In the genomic region with DNA sequence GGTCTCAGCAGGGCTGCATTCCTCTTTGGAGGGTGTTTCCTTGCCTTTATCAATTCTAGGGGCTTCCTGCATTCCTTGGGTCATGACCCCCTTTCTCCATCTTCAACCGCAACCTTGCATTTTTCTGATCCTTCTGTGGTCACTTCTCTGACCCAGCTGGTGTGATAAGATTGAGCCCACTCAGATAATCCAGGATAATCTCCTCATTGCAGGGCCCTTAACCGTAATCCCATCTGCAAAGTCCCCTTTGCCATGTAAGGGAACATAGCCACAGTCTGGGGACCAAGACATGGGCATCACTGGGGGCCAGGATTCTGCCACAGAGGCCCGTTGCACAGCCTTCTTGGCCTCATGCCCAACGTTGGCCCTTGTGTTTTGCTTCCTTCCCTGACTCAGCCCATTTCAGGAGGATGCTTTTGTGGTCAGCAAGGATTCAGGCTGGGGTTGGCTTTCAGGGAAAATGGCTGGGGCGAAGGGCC, we compare ENCODE assay signal across 16 cellular contexts. TPM values are rescaled to one million over a fixed set of nuclear protein-coding genes. Genes with fewer than 3 reads are reported as not detected.
DNase-seq lines count a peak whose midpoint lies in the region; ATAC-seq and TF ChIP-seq lines count a peak whose summit lies in the region.
"Had no signal": no experiment of that assay in that cellular context is flagged by ENCODE, and none has a peak within 500 bp of the region (broad histone marks: within the 10 kb centered on the region; RNA-seq: fewer than 3 reads in every experiment).

No MANE protein-coding gene starts in this region.

- peaks cover 9% of the 10 kb centered on the region for H3K4me1 Mint-ChIP-seq in MCF 10A (ENCODE audit: insufficient read depth, unreplicated experiment)

- no peak overlapping the region for H3K9ac ChIP-seq in mammary epithelial cell (ENCODE audit: insufficient read depth, low read length)

- H3K9me3 ChIP-seq in mammary epithelial cell (replicated peaks; ENCODE audit: insufficient read depth, low read length) (no peaks in the 10 kb centered on the region), sigmoid colon (no peaks in the 10 kb centered on the region)
- no peaks in the 10 kb centered on the region for H3K9me3 ChIP-seq in effector memory CD4-positive, alpha-beta T cell (ENCODE audit: control insufficient read depth, low read length)
- H3K9me3 ChIP-seq: esophagus muscularis mucosa, thoracic aorta had no signal

- intact Hi-C loops in MCF 10A (cut with micrococcal nuclease) (loop anchor here (2.0 kb wide), 2 partner anchors 73 to 339 kb away; no protein-coding TSS in a partner anchor), mammary epithelial cell (cut with micrococcal nuclease) (no loop called here), sigmoid colon (cut with DNase I) (no loop called here)

- BruUV-seq in MCF 10A (replicated peaks; lab: Mats Ljungman, UMichigan) = no TSS peak
- no TSS peak for BruUV-seq in mammary epithelial cell (replicated peaks; lab: Mats Ljungman, UMichigan)

- no peaks in the 10 kb centered on the region for H3K9me3 Mint-ChIP-seq in MCF 10A (ENCODE audit: unreplicated experiment)

- 79% methylated on average over 5 of the region's 5 CpGs for WGBS in mammary epithelial cell (ENCODE audit: low coverage, missing lambda C conversion rate)
- WGBS in sigmoid colon, 2 donors = 79 to 80% methylated on average over 5 of the region's 5 CpGs

- H2AFZ ChIP-seq in mammary epithelial cell (ENCODE audit: low read depth, low read length) = no peak overlapping the region

- no peak overlapping the region for H3K4me3 ChIP-seq in mammary epithelial cell (replicated peaks in 1 of 3; ENCODE audit: insufficient read depth in 1 of 3, low read depth in 2 of 3, low read length in 3 of 3)
- no peak overlapping the region for H3K4me3 ChIP-seq in effector memory CD4-positive, alpha-beta T cell (ENCODE audit: insufficient read depth, low read depth, low read length, poor library complexity, severe bottlenecking)
- H3K4me3 ChIP-seq in sigmoid colon = no peak overlapping the region
- H3K4me3 ChIP-seq: esophagus muscularis mucosa, thoracic aorta had no signal

- no peak overlapping the region for H3K4me3 Mint-ChIP-seq in MCF 10A (ENCODE audit: unreplicated experiment)

- POLR2A ChIA-PET in MCF 10A (lab: Yijun Ruan, JAX) = interaction anchor here (0.7 to 2.4 kb wide), 9 partner anchors 9 to 177 kb away, joined by 3 to 9 read pairs (median 4); a partner anchor contains a TSS

- no peak for TF ChIP-seq POLR2A in sigmoid colon (IDR thresholded peaks at IDR 0.05)

- H3K36me3 ChIP-seq in mammary epithelial cell (ENCODE audit: insufficient read depth, low read length) (peaks cover 6% of the 10 kb centered on the region), sigmoid colon (peaks cover 27 to 44% (median 34%) of the 10 kb centered on the region in 4 donors)
- peaks cover 27% of the 10 kb centered on the region for H3K36me3 ChIP-seq in effector memory CD4-positive, alpha-beta T cell (ENCODE audit: control insufficient read depth, insufficient read depth, low read length)

- H4K20me1 ChIP-seq in mammary epithelial cell (ENCODE audit: insufficient read depth, low read length) = no peaks in the 10 kb centered on the region

- no peak for TF ChIP-seq EP300 in sigmoid colon (IDR thresholded peaks at IDR 0.05)

- ATAC-seq in GM21737 (IDR thresholded peaks at IDR 0.05; ENCODE audit: unreplicated experiment) = no peak

- H3K4me2 ChIP-seq in mammary epithelial cell (ENCODE audit: insufficient read depth, low read depth, low read length) = no peak overlapping the region

- H3K27ac ChIP-seq in mammary epithelial cell (ENCODE audit: insufficient read depth, low read depth, low read length) = no peak overlapping the region
- peak overlapping the region; percentile 74 for H3K27ac ChIP-seq in effector memory CD4-positive, alpha-beta T cell (ENCODE audit: insufficient read depth, low read length, poor library complexity, severe bottlenecking)
- H3K27ac ChIP-seq in sigmoid colon = no peak overlapping the region
- H3K27ac ChIP-seq: esophagus muscularis mucosa, thoracic aorta had no signal

- in situ Hi-C loops in mammary epithelial cell (cut with MboI; ENCODE audit: low sequenced_read_pairs in 2 of 2) = loop anchor here in 1 of 2 donors (5.0 kb wide), 1 partner anchor 177 kb away; no protein-coding TSS in a partner anchor

- peaks cover 88% of the 10 kb centered on the region for H3K36me3 Mint-ChIP-seq in MCF 10A (ENCODE audit: insufficient read depth, unreplicated experiment)

- H3K27ac Mint-ChIP-seq in MCF 10A (ENCODE audit: low read depth, unreplicated experiment) = no peak overlapping the region

- no peaks in the 10 kb centered on the region for H3K27me3 ChIP-seq in mammary epithelial cell (ENCODE audit: insufficient read depth, low read length)
- no peaks in the 10 kb centered on the region for H3K27me3 ChIP-seq in effector memory CD4-positive, alpha-beta T cell (replicated peaks; ENCODE audit: control insufficient read depth, insufficient read depth, low read length, poor library complexity, severe bottlenecking)
- no peaks in the 10 kb centered on the region for H3K27me3 ChIP-seq in sigmoid colon
- H3K27me3 ChIP-seq: esophagus muscularis mucosa had no signal

- TF ChIP-seq CTCF in MCF 10A (IDR thresholded peaks at IDR 0.05; ENCODE audit: unreplicated experiment) = no peak
- TF ChIP-seq CTCF in mammary epithelial cell (conservative IDR thresholded peaks at IDR 0.05 in 1 of 2, IDR thresholded peaks at IDR 0.05 in 1 of 2; ENCODE audit: extremely low read depth in 1 of 2, insufficient read depth in 1 of 2, low read depth in 1 of 2, low read length in 2 of 2) = no peak
- no peak for TF ChIP-seq CTCF in sigmoid colon (IDR thresholded peaks at IDR 0.05)

- DNase-seq in MCF 10A (ENCODE audit: unreplicated experiment) (peak; percentile 39), mammary epithelial cell (no peak), OCI-M2 (lab: John Stamatoyannopoulos, UW; ENCODE audit: unreplicated experiment) (peak; percentile 9), sigmoid colon (peak; percentile 70), HPDE6-E6E7 (ENCODE audit: extremely low spot score) (no peak), UCSD-AML1 (lab: John Stamatoyannopoulos, UW; ENCODE audit: unreplicated experiment) (no peak)
- no peak for DNase-seq in effector memory CD4-positive, alpha-beta T cell
- DNase-seq: activated CD8-positive, alpha-beta memory T cell treated with anti-CD3 and anti-CD28 coated beads for 24 hours; activated naive CD4-positive, alpha-beta T cell; NCI-H146; NCI-H526; T-helper 9 cell had no signal

- no peaks in the 10 kb centered on the region for H3K27me3 Mint-ChIP-seq in MCF 10A (ENCODE audit: insufficient read depth, unreplicated experiment)

- H3K4me1 ChIP-seq in mammary epithelial cell (ENCODE audit: insufficient read depth, low read length) (peaks cover 4% of the 10 kb centered on the region), sigmoid colon (peaks cover 0 to 26% (median 17%) of the 10 kb centered on the region in 4 donors)
- peaks cover 44% of the 10 kb centered on the region for H3K4me1 ChIP-seq in effector memory CD4-positive, alpha-beta T cell (ENCODE audit: control insufficient read depth, insufficient read depth, low read length, poor library complexity, severe bottlenecking)

- CTCF ChIA-PET in MCF 10A (lab: Yijun Ruan, JAX) = interaction anchor here (0.7 to 9.2 kb wide), 40 partner anchors 10 to 270 kb away, joined by 3 to 297 read pairs (median 6); a partner anchor contains a TSS
- CTCF ChIA-PET in mammary epithelial cell (lab: Charles Lee; ENCODE audit: low non-redundant PET) = interaction anchor here (1.4 kb wide), 1 partner anchor 177 kb away, joined by 14 read pairs; no protein-coding TSS in a partner anchor

- dilution Hi-C loops in mammary epithelial cell (cut with HindIII; ENCODE audit: low sequenced_read_pairs) = no loop called here

- no peaks in the 10 kb centered on the region for H3K79me2 ChIP-seq in mammary epithelial cell (ENCODE audit: insufficient read depth, low read length)

RNA-seq across cellular contexts. Expression of a gene that starts 35.0 kb away (rescaled TPM):
- total RNA-seq in MCF 10A (2022) (not detected in 2 replicates), mammary epithelial cell (not detected), sigmoid colon (not detected)
- polyA plus RNA-seq in mammary epithelial cell (not detected), sigmoid colon (under 1 TPM in 1 of 3 donors, not detected in 2; 0.10 TPM)
- polyA minus RNA-seq in mammary epithelial cell = not detected
- total RNA-seq: esophagus muscularis mucosa, osteocyte, thoracic aorta had no signal

RNA-seq across cellular contexts. Expression of a gene that starts 36.7 kb away (rescaled TPM):
- total RNA-seq in MCF 10A (2022) (not detected in 2 replicates), mammary epithelial cell (not detected), sigmoid colon (10 to 100 TPM in 2 of 4 donors, 1 to 10 TPM in 2; 1.7 to 11.1 (median 8.2) TPM)
- polyA plus RNA-seq in mammary epithelial cell (not detected), sigmoid colon (10 to 100 TPM in 1 of 3 donors, 1 to 10 TPM in 2; 1.6 to 16.8 (median 2.8) TPM)
- polyA minus RNA-seq in mammary epithelial cell = not detected
- total RNA-seq: osteocyte had no signal

RNA-seq across cellular contexts. Expression of a gene that starts 50.9 kb away (rescaled TPM):
- total RNA-seq in MCF 10A (2022) (142 and 178 TPM in 2 replicates), mammary epithelial cell (10 to 100 TPM; 44.2 to 77.5 TPM), sigmoid colon (10 to 100 TPM; 32.1 to 61.4 (median 40.5) TPM)
- polyA plus RNA-seq in mammary epithelial cell (57.4 TPM), sigmoid colon (10 to 100 TPM; 37.8 to 55.5 (median 39.3) TPM)
- polyA minus RNA-seq in mammary epithelial cell = 69.6 TPM

Comparison
In these comparisons a context has a peak if more than half of its experiments do, and no peak if none do; other contexts are left out.
1. DNase-seq: peak in MCF 10A (single experiment), OCI-M2 (single experiment) and sigmoid colon (single experiment); none in mammary epithelial cell (single experiment), effector memory CD4-positive, alpha-beta T cell (0 of 3), HPDE6-E6E7 (single experiment) and UCSD-AML1 (single experiment).